Comparison of ENCODE assay signal across 1 cellular context in the genomic region with DNA sequence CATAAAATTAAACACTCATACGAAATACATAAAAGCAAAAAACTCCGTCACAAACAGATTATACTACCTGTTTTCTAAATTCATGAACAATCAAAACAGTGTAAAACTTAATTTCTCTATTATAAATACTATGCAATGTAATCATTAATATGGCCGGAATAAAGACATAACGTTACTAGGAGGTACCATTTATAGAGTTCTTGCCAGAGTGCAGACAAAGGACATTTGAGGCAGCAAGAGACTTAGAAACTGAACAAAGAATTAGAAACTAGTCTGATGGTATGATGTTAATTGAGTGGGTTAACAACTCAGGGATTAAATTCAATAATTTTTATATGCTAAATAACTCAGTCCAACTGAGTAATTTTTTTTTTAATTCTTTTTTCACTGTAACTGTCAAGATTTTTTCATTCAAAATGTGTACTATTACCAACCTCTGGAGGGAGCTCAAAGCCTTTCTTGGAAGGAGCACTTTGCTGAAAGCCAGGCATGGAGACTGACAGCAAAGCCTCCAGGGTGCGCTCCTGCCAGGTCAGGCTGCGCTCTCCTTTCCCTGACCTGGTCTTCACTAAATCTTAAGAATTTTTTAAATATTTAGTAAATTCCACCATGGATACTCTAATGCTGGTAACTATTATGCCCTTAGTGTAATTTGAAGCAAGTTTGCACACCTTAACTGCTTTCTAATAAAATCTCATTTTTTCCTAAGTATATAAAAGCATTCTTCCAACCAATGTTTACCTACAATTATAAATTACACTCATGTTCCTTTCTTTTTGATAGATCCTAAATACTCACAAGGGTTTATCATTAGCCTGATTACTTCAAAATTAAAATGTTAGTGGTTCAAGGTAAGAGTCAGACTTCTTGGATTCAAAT.
TF ChIP-seq lines count a peak whose summit lies in the region.

No MANE protein-coding gene starts in this region.

TF ChIP-seq in Ishikawa, 13 proteins besides CTCF, POLR2A, EP300 and RAD21 (continued from another document):
- TF ChIP-seq TCF12 (IDR thresholded peaks at IDR 0.05; ENCODE audit: low read depth), result no peak
- TF ChIP-seq CEBPB (IDR thresholded peaks at IDR 0.05), result no peak
- TF ChIP-seq EGR1 (IDR thresholded peaks at IDR 0.05), result no peak
- TF ChIP-seq USF1 (IDR thresholded peaks at IDR 0.05), result no peak
- TF ChIP-seq, protein P1, sequence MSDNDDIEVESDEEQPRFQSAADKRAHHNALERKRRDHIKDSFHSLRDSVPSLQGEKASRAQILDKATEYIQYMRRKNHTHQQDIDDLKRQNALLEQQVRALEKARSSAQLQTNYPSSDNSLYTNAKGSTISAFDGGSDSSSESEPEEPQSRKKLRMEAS (IDR thresholded peaks at IDR 0.05), result no peak
- TF ChIP-seq FOXM1 (IDR thresholded peaks at IDR 0.05; ENCODE audit: borderline replicate concordance, low read depth), result no peak
- TF ChIP-seq TEAD4 (IDR thresholded peaks at IDR 0.05), result no peak
- TF ChIP-seq CREB1 (IDR thresholded peaks at IDR 0.05; ENCODE audit: low read depth), result no peak
- no peak for TF ChIP-seq ZBTB7A (IDR thresholded peaks at IDR 0.05; ENCODE audit: low read depth)
